ENCODE assay signal across 8 cellular contexts in the genomic region with DNA sequence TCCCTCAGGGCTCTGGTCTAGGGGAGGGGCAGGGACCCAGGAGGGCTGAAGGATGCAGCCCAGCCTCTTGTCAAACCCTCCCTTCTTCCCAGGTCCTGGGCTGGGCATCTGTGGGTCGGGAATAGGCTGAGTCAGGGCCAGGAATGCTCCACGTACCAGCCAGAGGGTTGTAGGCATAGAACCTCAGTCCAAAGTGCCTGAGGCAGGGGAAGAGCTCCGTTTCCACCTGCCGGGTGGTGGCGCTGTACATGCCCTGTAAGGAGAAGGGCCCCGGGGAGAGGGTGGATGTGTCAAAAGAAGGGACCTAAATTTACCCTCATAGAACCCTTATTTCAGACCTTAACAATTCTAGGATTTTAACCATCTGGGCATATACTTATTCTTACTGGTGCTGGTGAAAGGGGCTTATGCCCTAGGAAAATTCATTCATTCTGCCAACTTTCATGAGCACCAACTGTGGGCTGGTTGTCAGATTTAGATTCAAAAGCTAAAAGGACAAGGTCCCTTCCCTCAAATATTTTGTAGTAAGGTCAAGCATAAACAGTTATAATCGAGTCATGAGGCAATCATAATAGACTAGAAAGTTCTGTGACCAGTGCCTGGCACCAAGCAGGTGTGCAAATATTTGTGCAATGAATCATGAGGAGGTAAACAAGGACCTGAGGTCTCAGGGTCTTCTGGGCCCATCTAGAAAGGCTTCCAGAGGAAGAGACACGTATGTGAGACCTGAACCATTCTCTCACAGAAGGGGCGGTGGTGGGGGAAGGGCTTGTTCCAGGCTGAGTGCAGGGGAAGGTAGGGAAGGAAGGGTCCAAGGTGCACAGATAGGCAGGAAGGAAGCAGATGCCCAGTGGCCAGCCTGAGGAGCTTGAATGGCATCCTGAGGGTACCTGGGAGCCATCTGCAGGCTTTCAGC. TPM values are rescaled to one million over a fixed set of nuclear protein-coding genes. Genes with fewer than 3 reads are reported as not detected.
DNase-seq lines count a peak whose midpoint lies in the region; ATAC-seq, FAIRE-seq and TF ChIP-seq lines count a peak whose summit lies in the region.
"Not testable (repeated sequence)": the region's sequence is repeated elsewhere in the genome, so short reads cannot be mapped to it uniquely, and the experiment has no call there.
"Had no signal": no experiment of that assay in that cellular context is flagged by ENCODE, and none has a peak within 500 bp of the region (broad histone marks: within the 10 kb centered on the region; RNA-seq: fewer than 3 reads in every experiment).

No MANE protein-coding gene starts in this region.

- in situ Hi-C loops in HepG2 (cut with HindIII; ENCODE audit: extremely low pct_ligation_motif_present, low pct_unique_long_range_greater_than_20kb): not testable (repeated sequence)

- H3K9ac ChIP-seq in HepG2 (ENCODE audit: insufficient read depth, low read depth, low read length): not testable (repeated sequence)

- not testable (repeated sequence) for H3K79me2 ChIP-seq in HepG2 (ENCODE audit: insufficient read depth, low read length)

- intact Hi-C loops in MCF 10A (cut with micrococcal nuclease); HepG2 (cut with micrococcal nuclease; ENCODE audit: unreplicated experiment): not testable (repeated sequence)

- not testable (repeated sequence) for TF ChIP-seq POLR2A in HepG2 (IDR thresholded peaks at IDR 0.05; ENCODE audit: insufficient read depth in 1 of 2, low read depth in 2 of 2, low read length in 2 of 2)

- H4K20me1 ChIP-seq in HepG2 (ENCODE audit: insufficient read depth, low read length): not testable (repeated sequence)

- not testable (repeated sequence) for H3K27ac Mint-ChIP-seq in WTC11; MCF 10A (ENCODE audit: low read depth, unreplicated experiment)

- H3K27ac ChIP-seq in HepG2 (ENCODE audit: extremely low read length, insufficient read depth, low read length): not testable (repeated sequence)

- not testable (repeated sequence) for BruUV-seq in MCF 10A (replicated peaks; lab: Mats Ljungman, UMichigan); HepG2 (replicated peaks; lab: Mats Ljungman, UMichigan)

- not testable (repeated sequence) for H3K4me1 Mint-ChIP-seq in WTC11; MCF 10A (ENCODE audit: insufficient read depth, unreplicated experiment)

- peaks cover 21% of the 10 kb centered on the region for H3K27me3 Mint-ChIP-seq in WTC11 (ENCODE audit: low read depth)
- not testable (repeated sequence) for H3K27me3 Mint-ChIP-seq in MCF 10A (ENCODE audit: insufficient read depth, unreplicated experiment)

- H3K4me2 ChIP-seq in HepG2 (ENCODE audit: low read depth, low read length): not testable (repeated sequence)

- ATAC-seq in WTC11 (peak; percentile 69), HepG2 (peak; percentile 43)

- peak; percentile 31 for TF ChIP-seq CTCF in GM12864 (IDR thresholded peaks at IDR 0.05; ENCODE audit: low read depth, low read length, missing control alignments)
- TF ChIP-seq CTCF in LNCaP clone FGC (IDR thresholded peaks at IDR 0.05; ENCODE audit: control insufficient read depth, extremely low read depth, insufficient read depth): 0 out of 2 replicates have a peak, but pooled peaks have one; percentile 3
- TF ChIP-seq CTCF in WTC11 (IDR thresholded peaks at IDR 0.05): 0 out of 2 replicates have a peak, but pooled peaks have one; percentile 21
- peak; percentile 11 for TF ChIP-seq CTCF in MCF 10A (IDR thresholded peaks at IDR 0.05; ENCODE audit: unreplicated experiment)
- peak; percentile 9 for TF ChIP-seq CTCF in fibroblast of villous mesenchyme (IDR thresholded peaks at IDR 0.05; ENCODE audit: insufficient read depth, low read depth, low read length)
- TF ChIP-seq CTCF in HepG2 (CRISPR knock-in tag; IDR thresholded peaks at IDR 0.05): not testable (repeated sequence)
- TF ChIP-seq CTCF in retinal pigment epithelial cell (conservative IDR thresholded peaks at IDR 0.05; ENCODE audit: low read depth, low read length): peak; percentile 35

- not testable (repeated sequence) for DNase-seq in GM12864 (ENCODE audit: low read depth); LNCaP clone FGC (ENCODE audit: low read depth); MCF 10A (ENCODE audit: unreplicated experiment); fibroblast of villous mesenchyme (ENCODE audit: low read depth); retinal pigment epithelial cell (ENCODE audit: low read depth)
- DNase-seq in WTC11 (ENCODE audit: low spot score) (peak; percentile 64), HepG2 (ENCODE audit: low spot score) (peak; percentile 19)

- CTCF ChIA-PET in WTC11 (lab: Charles Lee) (interaction anchor here (0.5 to 1.7 kb wide), 17 partner anchors 9 to 1400 kb away, joined by 3 to 15 read pairs (median 4); partner anchors contain the start of genes AKR7A3 and SLC66A1), MCF 10A (lab: Yijun Ruan, JAX) (interaction anchor here (0.6 to 0.7 kb wide), 3 partner anchors 22 to 64 kb away, joined by 3 to 5 read pairs (median 3); no protein-coding TSS in a partner anchor)
- CTCF ChIA-PET in HepG2 (lab: Yijun Ruan, JAX; ENCODE audit: low intra/inter-chr PET ratio, low total read pairs): not testable (repeated sequence)

- WGBS in HepG2 (ENCODE audit: low lambda C conversion rate): 60% methylated on average over 9 of the region's 9 CpGs

- TF ChIP-seq RAD21 in HepG2 (CRISPR knock-in tag; IDR thresholded peaks at IDR 0.05): not testable (repeated sequence)

- H3K4me3 Mint-ChIP-seq in WTC11; MCF 10A (ENCODE audit: unreplicated experiment): not testable (repeated sequence)

- not testable (repeated sequence) for H3K9me3 ChIP-seq in HepG2 (ENCODE audit: low read length)

- not testable (repeated sequence) for TF ChIP-seq EP300 in HepG2 (IDR thresholded peaks at IDR 0.05; ENCODE audit: low read depth in 2 of 2, low read length in 2 of 2); HepG2 (CRISPR knock-in tag; IDR thresholded peaks at IDR 0.05; ENCODE audit: borderline replicate concordance)

- not testable (repeated sequence) for H3K36me3 Mint-ChIP-seq in WTC11; MCF 10A (ENCODE audit: insufficient read depth, unreplicated experiment)

- H3K9me3 Mint-ChIP-seq in WTC11; MCF 10A (ENCODE audit: unreplicated experiment): not testable (repeated sequence)

- H3K27me3 ChIP-seq in HepG2 (ENCODE audit: control insufficient read depth in 1 of 2, insufficient read depth in 2 of 2, low read length in 2 of 2): not testable (repeated sequence)

- H2AFZ ChIP-seq in HepG2 (ENCODE audit: low read length): not testable (repeated sequence)

- peaks cover 42% of the 10 kb centered on the region for H3K4me1 ChIP-seq in HepG2 (ENCODE audit: insufficient read depth, low read length)

- peak; percentile 67 for FAIRE-seq in HepG2 (lab: Jason Lieb, UNC)

- H3K4me3 ChIP-seq in GM12864 (ENCODE audit: low read depth, low read length); LNCaP clone FGC (ENCODE audit: low read depth, low read length); fibroblast of villous mesenchyme (ENCODE audit: low read depth, low read length); HepG2 (replicated peaks in 1 of 3; ENCODE audit: insufficient read depth in 1 of 3, low read depth in 2 of 3, low read length in 3 of 3); retinal pigment epithelial cell (ENCODE audit: low read length): not testable (repeated sequence)

- not testable (repeated sequence) for H3K36me3 ChIP-seq in HepG2 (replicated peaks in 1 of 2; ENCODE audit: control insufficient read depth in 1 of 2, insufficient read depth in 2 of 2, low read length in 2 of 2)

- POLR2A ChIA-PET in WTC11 (lab: Charles Lee): not testable (repeated sequence)
- POLR2A ChIA-PET in MCF 10A (lab: Yijun Ruan, JAX): interaction anchor here (0.7 kb wide), 1 partner anchor 873 kb away, joined by 3 read pairs; no protein-coding TSS in a partner anchor
- POLR2A ChIA-PET in HepG2 (lab: Yijun Ruan, JAX): interaction anchor here (1.0 kb wide), 1 partner anchor 19 kb away, joined by 4 read pairs; the partner anchor contains the start of genes EMC1 and MRTO4

RNA-seq across cellular contexts. Expression of gene MRTO4, which starts 18.1 kb away (rescaled TPM):
- total RNA-seq in WTC11 (2021) (40.9 to 54.6 TPM (median 43.0 TPM) in 3 replicates), MCF 10A (2022) (37.3 and 46.0 TPM in 2 replicates), fibroblast of villous mesenchyme (21.9 and 26.3 TPM in 2 replicates), HepG2 (2016; rRNA removed; fragmentation: Illumina TruSeq; extraction: Trizol) (59.2 and 63.3 TPM in 2 replicates)
- 13.9 and 15.0 TPM in 2 replicates for total RNA-seq in HepG2 (2016; cell fraction: cytosol; rRNA removed; fragmentation: Illumina TruSeq; extraction: Trizol; ENCODE audit: low read depth)
- total RNA-seq in HepG2 (2016; cell fraction: insoluble cytoplasmic fraction; rRNA removed; fragmentation: Illumina TruSeq; extraction: Trizol): 60.4 and 64.9 TPM in 2 replicates
- 28.3 and 30.7 TPM in 2 replicates for total RNA-seq in HepG2 (2016; cell fraction: membrane; rRNA removed; fragmentation: Illumina TruSeq; extraction: Trizol)
- total RNA-seq in HepG2 (2016; cell fraction: nucleus; rRNA removed; fragmentation: Illumina TruSeq; extraction: Trizol): 33.6 and 42.6 TPM in 2 replicates
- polyA plus RNA-seq in HepG2 (2011; rRNA removed): 26.9 and 28.1 TPM in 2 replicates
- 30.3 and 30.6 TPM in 2 replicates for polyA plus RNA-seq in HepG2 (2011; cell fraction: cytosol; rRNA removed)
- polyA plus RNA-seq in HepG2 (2011; cell fraction: nucleus; rRNA removed): 14.7 TPM in 2 replicates
- 25.4 and 26.7 TPM in 2 replicates for polyA plus RNA-seq in HepG2 (2012)
- polyA plus RNA-seq in HepG2 (2016; cell fraction: cytosol; fragmentation: Illumina TruSeq; extraction: Trizol; ENCODE audit: low read depth): 13.0 and 14.1 TPM in 2 replicates
- polyA plus RNA-seq in HepG2 (2016; cell fraction: insoluble cytoplasmic fraction; fragmentation: Illumina TruSeq; extraction: Trizol; ENCODE audit: low read depth): 66.0 and 67.8 TPM in 2 replicates
- 18.8 and 20.4 TPM in 2 replicates for polyA plus RNA-seq in HepG2 (2016; cell fraction: membrane; fragmentation: Illumina TruSeq; extraction: Trizol; ENCODE audit: low read depth)
- 58.4 and 65.8 TPM in 2 replicates for polyA plus RNA-seq in HepG2 (2016; cell fraction: nucleus; fragmentation: Illumina TruSeq; extraction: Trizol; ENCODE audit: insufficient read depth, low read depth)
- polyA minus RNA-seq in HepG2 (2011; rRNA and poly(A)+ RNA removed; ENCODE audit: low replicate concordance): 24.1 and 67.1 TPM in 2 replicates
- polyA minus RNA-seq in HepG2 (2011; cell fraction: cytosol; rRNA and poly(A)+ RNA removed): 7.8 TPM in 2 replicates
- polyA minus RNA-seq in HepG2 (2011; cell fraction: nucleus; rRNA and poly(A)+ RNA removed): 16.9 and 21.1 TPM in 2 replicates

RNA-seq across cellular contexts. Expression of gene EMC1, which starts 18.4 kb away (rescaled TPM):
- total RNA-seq in WTC11 (2021) (46.5 to 53.5 TPM (median 48.6 TPM) in 3 replicates), MCF 10A (2022) (75.9 and 77.2 TPM in 2 replicates), fibroblast of villous mesenchyme (65.7 and 90.2 TPM in 2 replicates), HepG2 (2016; rRNA removed; fragmentation: Illumina TruSeq; extraction: Trizol) (22.1 and 61.3 TPM in 2 replicates)
- 10.9 and 11.1 TPM in 2 replicates for total RNA-seq in HepG2 (2016; cell fraction: cytosol; rRNA removed; fragmentation: Illumina TruSeq; extraction: Trizol; ENCODE audit: low read depth)
- 19.7 and 63.8 TPM in 2 replicates for total RNA-seq in HepG2 (2016; cell fraction: insoluble cytoplasmic fraction; rRNA removed; fragmentation: Illumina TruSeq; extraction: Trizol)
- total RNA-seq in HepG2 (2016; cell fraction: membrane; rRNA removed; fragmentation: Illumina TruSeq; extraction: Trizol): 9.9 and 11.1 TPM in 2 replicates
- total RNA-seq in HepG2 (2016; cell fraction: nucleus; rRNA removed; fragmentation: Illumina TruSeq; extraction: Trizol): 63.2 and 69.4 TPM in 2 replicates
- 38.0 and 41.8 TPM in 2 replicates for polyA plus RNA-seq in HepG2 (2011; rRNA removed)
- 25.5 and 33.1 TPM in 2 replicates for polyA plus RNA-seq in HepG2 (2011; cell fraction: cytosol; rRNA removed)
- 95.2 and 109 TPM in 2 replicates for polyA plus RNA-seq in HepG2 (2011; cell fraction: nucleus; rRNA removed)
- polyA plus RNA-seq in HepG2 (2012): 43.3 and 52.6 TPM in 2 replicates
- 2.6 and 3.2 TPM in 2 replicates for polyA plus RNA-seq in HepG2 (2016; cell fraction: cytosol; fragmentation: Illumina TruSeq; extraction: Trizol; ENCODE audit: low read depth)
- 16.4 and 18.7 TPM in 2 replicates for polyA plus RNA-seq in HepG2 (2016; cell fraction: insoluble cytoplasmic fraction; fragmentation: Illumina TruSeq; extraction: Trizol; ENCODE audit: low read depth)
- polyA plus RNA-seq in HepG2 (2016; cell fraction: membrane; fragmentation: Illumina TruSeq; extraction: Trizol; ENCODE audit: low read depth): 3.9 and 5.8 TPM in 2 replicates
- 85.8 and 96.2 TPM in 2 replicates for polyA plus RNA-seq in HepG2 (2016; cell fraction: nucleus; fragmentation: Illumina TruSeq; extraction: Trizol; ENCODE audit: insufficient read depth, low read depth)
- polyA minus RNA-seq in HepG2 (2011; rRNA and poly(A)+ RNA removed; ENCODE audit: low replicate concordance): 58.6 and 79.4 TPM in 2 replicates
- 32.4 and 33.9 TPM in 2 replicates for polyA minus RNA-seq in HepG2 (2011; cell fraction: cytosol; rRNA and poly(A)+ RNA removed)
- polyA minus RNA-seq in HepG2 (2011; cell fraction: nucleus; rRNA and poly(A)+ RNA removed): 40.7 and 45.0 TPM in 2 replicates

RNA-seq across cellular contexts. Expression of gene AKR7A3, which starts 18.9 kb away (rescaled TPM):
- total RNA-seq in WTC11 (2021): 1.3 to 1.5 TPM (median 1.5 TPM) in 3 replicates
- 0.40 and 0.69 TPM in 2 replicates for total RNA-seq in MCF 10A (2022)
- 0.43 and 1.3 TPM in 2 replicates for total RNA-seq in fibroblast of villous mesenchyme
- 0.15 and 1.00 TPM in 2 replicates for total RNA-seq in HepG2 (2016; rRNA removed; fragmentation: Illumina TruSeq; extraction: Trizol)
- total RNA-seq in HepG2 (2016; cell fraction: cytosol; rRNA removed; fragmentation: Illumina TruSeq; extraction: Trizol; ENCODE audit: low read depth): 0.18 TPM in 1 of 2 replicates, not detected in the other
- 0.21 and 0.71 TPM in 2 replicates for total RNA-seq in HepG2 (2016; cell fraction: insoluble cytoplasmic fraction; rRNA removed; fragmentation: Illumina TruSeq; extraction: Trizol)
- total RNA-seq in HepG2 (2016; cell fraction: membrane; rRNA removed; fragmentation: Illumina TruSeq; extraction: Trizol): 0.28 and 0.46 TPM in 2 replicates
- total RNA-seq in HepG2 (2016; cell fraction: nucleus; rRNA removed; fragmentation: Illumina TruSeq; extraction: Trizol): 1.7 TPM in 2 replicates
- 0.58 and 1.0 TPM in 2 replicates for polyA plus RNA-seq in HepG2 (2011; rRNA removed)
- 0.22 and 0.24 TPM in 2 replicates for polyA plus RNA-seq in HepG2 (2011; cell fraction: cytosol; rRNA removed)
- 4.2 and 5.2 TPM in 2 replicates for polyA plus RNA-seq in HepG2 (2011; cell fraction: nucleus; rRNA removed)
- polyA plus RNA-seq in HepG2 (2012): 0.45 and 0.56 TPM in 2 replicates
- 0.25 and 0.31 TPM in 2 replicates for polyA plus RNA-seq in HepG2 (2016; cell fraction: cytosol; fragmentation: Illumina TruSeq; extraction: Trizol; ENCODE audit: low read depth)
- 0.17 and 0.23 TPM in 2 replicates for polyA plus RNA-seq in HepG2 (2016; cell fraction: insoluble cytoplasmic fraction; fragmentation: Illumina TruSeq; extraction: Trizol; ENCODE audit: low read depth)
- polyA plus RNA-seq in HepG2 (2016; cell fraction: membrane; fragmentation: Illumina TruSeq; extraction: Trizol; ENCODE audit: low read depth): 0.11 and 0.15 TPM in 2 replicates
- polyA plus RNA-seq in HepG2 (2016; cell fraction: nucleus; fragmentation: Illumina TruSeq; extraction: Trizol; ENCODE audit: insufficient read depth, low read depth): 4.0 and 5.6 TPM in 2 replicates
- 0.34 and 1.1 TPM in 2 replicates for polyA minus RNA-seq in HepG2 (2011; rRNA and poly(A)+ RNA removed; ENCODE audit: low replicate concordance)
- not detected in 2 replicates for polyA minus RNA-seq in HepG2 (2011; cell fraction: cytosol; rRNA and poly(A)+ RNA removed)
- polyA minus RNA-seq in HepG2 (2011; cell fraction: nucleus; rRNA and poly(A)+ RNA removed): 0.99 and 1.0 TPM in 2 replicates
- polyA plus RNA-seq: CD4-positive, alpha-beta memory T cell had no signal

RNA-seq across cellular contexts. Expression of gene AKR7A2, which starts 42.3 kb away (rescaled TPM):
- total RNA-seq in WTC11 (2021) (43.4 to 51.6 TPM (median 50.6 TPM) in 3 replicates), MCF 10A (2022) (26.7 and 28.7 TPM in 2 replicates), fibroblast of villous mesenchyme (55.3 and 57.3 TPM in 2 replicates), HepG2 (2016; rRNA removed; fragmentation: Illumina TruSeq; extraction: Trizol) (75.6 and 91.8 TPM in 2 replicates)
- total RNA-seq in HepG2 (2016; cell fraction: cytosol; rRNA removed; fragmentation: Illumina TruSeq; extraction: Trizol; ENCODE audit: low read depth): 27.2 and 29.3 TPM in 2 replicates
- 75.1 and 91.3 TPM in 2 replicates for total RNA-seq in HepG2 (2016; cell fraction: insoluble cytoplasmic fraction; rRNA removed; fragmentation: Illumina TruSeq; extraction: Trizol)
- total RNA-seq in HepG2 (2016; cell fraction: membrane; rRNA removed; fragmentation: Illumina TruSeq; extraction: Trizol): 38.5 and 45.3 TPM in 2 replicates
- 31.9 and 40.6 TPM in 2 replicates for total RNA-seq in HepG2 (2016; cell fraction: nucleus; rRNA removed; fragmentation: Illumina TruSeq; extraction: Trizol)
- polyA plus RNA-seq in HepG2 (2011; rRNA removed): 40.8 and 45.2 TPM in 2 replicates
- 42.0 and 59.5 TPM in 2 replicates for polyA plus RNA-seq in HepG2 (2011; cell fraction: cytosol; rRNA removed)
- 20.7 and 23.1 TPM in 2 replicates for polyA plus RNA-seq in HepG2 (2011; cell fraction: nucleus; rRNA removed)
- 23.2 and 37.3 TPM in 2 replicates for polyA plus RNA-seq in HepG2 (2012)
- polyA plus RNA-seq in HepG2 (2016; cell fraction: cytosol; fragmentation: Illumina TruSeq; extraction: Trizol; ENCODE audit: low read depth): 30.5 and 33.1 TPM in 2 replicates
- 96.1 and 104 TPM in 2 replicates for polyA plus RNA-seq in HepG2 (2016; cell fraction: insoluble cytoplasmic fraction; fragmentation: Illumina TruSeq; extraction: Trizol; ENCODE audit: low read depth)
- polyA plus RNA-seq in HepG2 (2016; cell fraction: membrane; fragmentation: Illumina TruSeq; extraction: Trizol; ENCODE audit: low read depth): 33.3 and 38.2 TPM in 2 replicates
- 46.3 and 53.6 TPM in 2 replicates for polyA plus RNA-seq in HepG2 (2016; cell fraction: nucleus; fragmentation: Illumina TruSeq; extraction: Trizol; ENCODE audit: insufficient read depth, low read depth)
- polyA minus RNA-seq in HepG2 (2011; rRNA and poly(A)+ RNA removed; ENCODE audit: low replicate concordance): 57.1 and 74.2 TPM in 2 replicates
- polyA minus RNA-seq in HepG2 (2011; cell fraction: cytosol; rRNA and poly(A)+ RNA removed): 23.5 and 26.5 TPM in 2 replicates
- polyA minus RNA-seq in HepG2 (2011; cell fraction: nucleus; rRNA and poly(A)+ RNA removed): 13.2 and 15.2 TPM in 2 replicates

RNA-seq across cellular contexts. Expression of gene SLC66A1, which starts 42.4 kb away (rescaled TPM):
- total RNA-seq in WTC11 (2021) (12.8 to 14.2 TPM (median 14.1 TPM) in 3 replicates), MCF 10A (2022) (16.2 and 20.2 TPM in 2 replicates), fibroblast of villous mesenchyme (18.6 and 28.3 TPM in 2 replicates), HepG2 (2016; rRNA removed; fragmentation: Illumina TruSeq; extraction: Trizol) (8.5 and 18.9 TPM in 2 replicates)
- 4.6 and 5.7 TPM in 2 replicates for total RNA-seq in HepG2 (2016; cell fraction: cytosol; rRNA removed; fragmentation: Illumina TruSeq; extraction: Trizol; ENCODE audit: low read depth)
- total RNA-seq in HepG2 (2016; cell fraction: insoluble cytoplasmic fraction; rRNA removed; fragmentation: Illumina TruSeq; extraction: Trizol): 9.7 and 20.6 TPM in 2 replicates
- 8.2 and 8.3 TPM in 2 replicates for total RNA-seq in HepG2 (2016; cell fraction: membrane; rRNA removed; fragmentation: Illumina TruSeq; extraction: Trizol)
- total RNA-seq in HepG2 (2016; cell fraction: nucleus; rRNA removed; fragmentation: Illumina TruSeq; extraction: Trizol): 17.2 and 20.6 TPM in 2 replicates
- polyA plus RNA-seq in HepG2 (2011; rRNA removed): 15.4 and 24.4 TPM in 2 replicates
- polyA plus RNA-seq in HepG2 (2011; cell fraction: cytosol; rRNA removed): 15.0 and 19.6 TPM in 2 replicates
- polyA plus RNA-seq in HepG2 (2011; cell fraction: nucleus; rRNA removed): 21.9 and 23.2 TPM in 2 replicates
- 8.6 and 10.0 TPM in 2 replicates for polyA plus RNA-seq in HepG2 (2012)
- polyA plus RNA-seq in HepG2 (2016; cell fraction: cytosol; fragmentation: Illumina TruSeq; extraction: Trizol; ENCODE audit: low read depth): 4.3 and 5.7 TPM in 2 replicates
- polyA plus RNA-seq in HepG2 (2016; cell fraction: insoluble cytoplasmic fraction; fragmentation: Illumina TruSeq; extraction: Trizol; ENCODE audit: low read depth): 8.0 and 11.5 TPM in 2 replicates
- polyA plus RNA-seq in HepG2 (2016; cell fraction: membrane; fragmentation: Illumina TruSeq; extraction: Trizol; ENCODE audit: low read depth): 6.1 and 8.5 TPM in 2 replicates
- polyA plus RNA-seq in HepG2 (2016; cell fraction: nucleus; fragmentation: Illumina TruSeq; extraction: Trizol; ENCODE audit: insufficient read depth, low read depth): 41.6 and 41.9 TPM in 2 replicates
- polyA minus RNA-seq in HepG2 (2011; rRNA and poly(A)+ RNA removed; ENCODE audit: low replicate concordance): 17.2 and 31.0 TPM in 2 replicates
- 7.4 and 8.9 TPM in 2 replicates for polyA minus RNA-seq in HepG2 (2011; cell fraction: cytosol; rRNA and poly(A)+ RNA removed)
- 9.9 and 11.1 TPM in 2 replicates for polyA minus RNA-seq in HepG2 (2011; cell fraction: nucleus; rRNA and poly(A)+ RNA removed)
